In the genomic region with DNA sequence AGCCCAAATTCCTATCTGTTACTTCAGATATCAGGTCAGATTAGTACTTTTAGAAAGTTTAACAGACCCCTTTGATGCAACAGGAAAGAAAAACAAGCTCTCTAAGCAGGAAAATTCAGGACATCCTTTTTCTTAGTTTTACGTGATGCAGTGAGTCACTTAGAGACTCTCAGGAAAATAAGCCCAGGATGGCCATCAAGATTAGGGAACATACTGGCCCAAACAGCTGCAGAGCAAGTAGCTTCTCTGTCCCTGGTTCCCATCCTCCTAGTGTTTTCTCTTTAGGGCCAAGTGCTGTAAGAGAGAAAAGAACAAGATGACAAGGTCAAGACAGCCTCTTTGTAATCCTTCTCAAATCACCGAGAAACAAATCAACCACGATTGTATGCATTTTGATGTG, we compare ENCODE assay signal across 12 cellular contexts.
DNase-seq lines count a peak whose midpoint lies in the region; TF ChIP-seq lines count a peak whose summit lies in the region.
"Had no signal": no experiment of that assay in that cellular context is flagged by ENCODE, and none has a peak within 500 bp of the region (broad histone marks: within the 10 kb centered on the region; RNA-seq: fewer than 3 reads in every experiment).

No MANE protein-coding gene starts in this region.

- no TSS peak for BruUV-seq in MCF 10A (replicated peaks; lab: Mats Ljungman, UMichigan)

- CTCF ChIA-PET in MCF 10A (lab: Yijun Ruan, JAX) = interaction anchor here (0.7 kb wide), 1 partner anchor 64 kb away, joined by 3 read pairs; no protein-coding TSS in a partner anchor

- peaks cover 50% of the 10 kb centered on the region for H3K27me3 Mint-ChIP-seq in MCF 10A (ENCODE audit: insufficient read depth, unreplicated experiment)
- H3K27me3 Mint-ChIP-seq: central memory CD8-positive, alpha-beta T cell had no signal

- H3K27ac ChIP-seq in breast epithelium = peak overlapping the region in 1 of 2 donors; percentile 76
- peak overlapping the region in 3 of 5 donors; percentile 54 to 77 (median 71) for H3K27ac ChIP-seq in stomach

- H3K27ac Mint-ChIP-seq in MCF 10A (ENCODE audit: low read depth, unreplicated experiment) = peak overlapping the region; percentile 60

- WGBS in stomach, 5 donors = 35 to 56% (median 52%) methylated on average over 3 of the region's 3 CpGs

- no peaks in the 10 kb centered on the region for H3K9me3 ChIP-seq in breast epithelium
- H3K9me3 ChIP-seq in stomach = peaks cover 0 to 12% (median 3%) of the 10 kb centered on the region in 4 donors

- no peak for TF ChIP-seq EP300 in stomach (IDR thresholded peaks at IDR 0.05)

- H3K4me1 ChIP-seq in breast epithelium = peaks cover 0 to 6% of the 10 kb centered on the region in 2 donors
- H3K4me1 ChIP-seq in stomach = peaks cover 0 to 5% (median 0%) of the 10 kb centered on the region in 4 donors

- DNase-seq in MCF 10A (ENCODE audit: unreplicated experiment) = peak; percentile 49
- DNase-seq in breast epithelium (ENCODE audit: low spot score in 2 of 2) = no peak
- peak; percentile 5 for DNase-seq in amniotic stem cell (lab: John Stamatoyannopoulos, UW)
- DNase-seq in glomerular visceral epithelial cell (ENCODE audit: extremely low spot score) = peak; percentile 33
- no peak for DNase-seq in stomach
- DNase-seq in RPMI8226 = no peak
- DNase-seq in activated effector memory CD4-positive, alpha-beta T cell treated with anti-CD3 and anti-CD28 coated beads, Interleukin-2, amount 50 U/mL, for 16 hours = no peak
- DNase-seq in NCI-H748 (lab: John Stamatoyannopoulos, UW; ENCODE audit: unreplicated experiment) = no peak
- DNase-seq: NCI-H524 treated with DMSO at 0.1 percent for 48 hours; stimulated activated CD4-positive, alpha-beta T cell treated with anti-CD3 and anti-CD28 coated beads, Interleukin-2, amount 100 ng/mL, for 24 hours had no signal

- no peaks in the 10 kb centered on the region for H3K36me3 ChIP-seq in breast epithelium
- H3K36me3 ChIP-seq in stomach = no peaks in the 10 kb centered on the region

- H3K4me3 Mint-ChIP-seq in MCF 10A (ENCODE audit: unreplicated experiment) = peak overlapping the region; percentile 71
- H3K4me3 Mint-ChIP-seq: central memory CD8-positive, alpha-beta T cell; neural crest cell had no signal

- peaks cover 6% of the 10 kb centered on the region for H3K36me3 Mint-ChIP-seq in MCF 10A (ENCODE audit: insufficient read depth, unreplicated experiment)

- peaks cover 24% of the 10 kb centered on the region for H3K4me1 Mint-ChIP-seq in MCF 10A (ENCODE audit: insufficient read depth, unreplicated experiment)
- H3K4me1 Mint-ChIP-seq: central memory CD8-positive, alpha-beta T cell had no signal

- intact Hi-C loops in MCF 10A (cut with micrococcal nuclease) (loop anchor here (5.0 kb wide), 1 partner anchor 474 kb away; no protein-coding TSS in a partner anchor), breast epithelium (cut with DNase I; ENCODE audit: low total_unique reads) (no loop called here), stomach (cut with DNase I; ENCODE audit: low total_unique reads) (no loop called here)

- H3K9me3 Mint-ChIP-seq in MCF 10A (ENCODE audit: unreplicated experiment) = no peaks in the 10 kb centered on the region
- H3K9me3 Mint-ChIP-seq: central memory CD8-positive, alpha-beta T cell had no signal

- no peak overlapping the region for H3K4me3 ChIP-seq in breast epithelium
- no peak overlapping the region for H3K4me3 ChIP-seq in stomach

- H3K27me3 ChIP-seq in breast epithelium = peaks cover 0 to 32% of the 10 kb centered on the region in 2 donors
- peaks cover 0 to 5% (median 0%) of the 10 kb centered on the region in 3 donors for H3K27me3 ChIP-seq in stomach

- TF ChIP-seq POLR2A in breast epithelium (IDR thresholded peaks at IDR 0.05) = no peak
- TF ChIP-seq POLR2A in stomach (IDR thresholded peaks at IDR 0.05) = no peak

- TF ChIP-seq CTCF in MCF 10A (IDR thresholded peaks at IDR 0.05; ENCODE audit: unreplicated experiment) (no peak), breast epithelium (IDR thresholded peaks at IDR 0.05) (no peak), stomach (IDR thresholded peaks at IDR 0.05) (no peak)

- POLR2A ChIA-PET in MCF 10A (lab: Yijun Ruan, JAX) = interaction anchor here (0.9 to 1.7 kb wide), 8 partner anchors 12 to 574 kb away, joined by 3 to 14 read pairs (median 4); no protein-coding TSS in a partner anchor

Comparison
In these comparisons a context has a peak if more than half of its experiments do, and no peak if none do; other contexts are left out.
1. DNase-seq: peak in MCF 10A (single experiment), amniotic stem cell (single experiment) and glomerular visceral epithelial cell (single experiment); none in breast epithelium (0 of 2), stomach (single experiment), RPMI8226 (single experiment), activated effector memory CD4-positive, alpha-beta T cell treated with anti-CD3 and anti-CD28 coated beads, Interleukin-2, amount 50 U/mL, for 16 hours (single experiment) and NCI-H748 (single experiment).